ENCODE assay signal across 1 cellular context in genomic region chr3:190197346-190197763, GRCh38.
TF ChIP-seq lines count a peak whose summit lies in the region.

No MANE protein-coding gene starts in this region.

TF ChIP-seq in HCT116, 20 proteins besides CTCF, POLR2A, EP300 and RAD21 (continued from another document):
- TF ChIP-seq, protein P1, sequence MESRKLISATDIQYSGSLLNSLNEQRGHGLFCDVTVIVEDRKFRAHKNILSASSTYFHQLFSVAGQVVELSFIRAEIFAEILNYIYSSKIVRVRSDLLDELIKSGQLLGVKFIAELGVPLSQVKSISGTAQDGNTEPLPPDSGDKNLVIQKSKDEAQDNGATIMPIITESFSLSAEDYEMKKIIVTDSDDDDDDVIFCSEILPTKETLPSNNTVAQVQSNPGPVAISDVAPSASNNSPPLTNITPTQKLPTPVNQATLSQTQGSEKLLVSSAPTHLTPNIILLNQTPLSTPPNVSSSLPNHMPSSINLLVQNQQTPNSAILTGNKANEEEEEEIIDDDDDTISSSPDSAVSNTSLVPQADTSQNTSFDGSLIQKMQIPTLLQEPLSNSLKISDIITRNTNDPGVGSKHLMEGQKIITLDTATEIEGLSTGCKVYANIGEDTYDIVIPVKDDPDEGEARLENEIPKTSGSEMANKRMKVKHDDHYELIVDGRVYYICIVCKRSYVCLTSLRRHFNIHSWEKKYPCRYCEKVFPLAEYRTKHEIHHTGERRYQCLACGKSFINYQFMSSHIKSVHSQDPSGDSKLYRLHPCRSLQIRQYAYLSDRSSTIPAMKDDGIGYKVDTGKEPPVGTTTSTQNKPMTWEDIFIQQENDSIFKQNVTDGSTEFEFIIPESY (IDR thresholded peaks at IDR 0.05; ENCODE audit: extremely low read depth, insufficient replicate concordance, low read length) = no peak
- TF ChIP-seq CEBPB (IDR thresholded peaks at IDR 0.05; ENCODE audit: low read depth) (no peak), SIN3A (IDR thresholded peaks at IDR 0.05; ENCODE audit: low read depth) (no peak), MAX (IDR thresholded peaks at IDR 0.05) (no peak), ELF1 (IDR thresholded peaks at IDR 0.05; ENCODE audit: borderline replicate concordance, low read depth) (no peak)
